ENCODE assay signal across 1 cellular context in the genomic region with DNA sequence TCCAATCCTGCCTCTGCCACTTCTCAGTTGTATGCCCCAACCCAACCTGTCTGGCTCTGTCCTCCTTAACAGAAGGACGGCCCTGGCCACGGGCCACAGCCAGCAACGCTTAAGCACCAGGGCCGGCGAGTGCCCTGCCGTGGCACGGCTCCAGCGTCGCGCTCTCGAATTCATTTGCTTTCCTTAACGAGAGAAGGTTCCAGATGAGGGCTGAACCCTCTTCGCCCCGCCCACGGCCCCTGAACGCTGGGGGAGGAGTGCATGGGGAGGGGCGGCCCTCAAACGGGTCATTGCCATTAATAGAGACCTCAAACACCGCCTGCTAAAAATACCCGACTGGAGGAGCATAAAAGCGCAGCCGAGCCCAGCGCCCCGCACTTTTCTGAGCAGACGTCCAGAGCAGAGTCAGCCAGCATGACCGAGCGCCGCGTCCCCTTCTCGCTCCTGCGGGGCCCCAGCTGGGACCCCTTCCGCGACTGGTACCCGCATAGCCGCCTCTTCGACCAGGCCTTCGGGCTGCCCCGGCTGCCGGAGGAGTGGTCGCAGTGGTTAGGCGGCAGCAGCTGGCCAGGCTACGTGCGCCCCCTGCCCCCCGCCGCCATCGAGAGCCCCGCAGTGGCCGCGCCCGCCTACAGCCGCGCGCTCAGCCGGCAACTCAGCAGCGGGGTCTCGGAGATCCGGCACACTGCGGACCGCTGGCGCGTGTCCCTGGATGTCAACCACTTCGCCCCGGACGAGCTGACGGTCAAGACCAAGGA.
TF ChIP-seq lines count a peak whose summit lies in the region.

A gene (plus strand): TSS at position 375 of the 758 bp plus-strand sequence. CDS start 40 bp downstream, at position 415.

TF ChIP-seq in SK-N-SH, 30 proteins besides CTCF, POLR2A, EP300 and RAD21 (continued from another document):
- TF ChIP-seq, protein P1, sequence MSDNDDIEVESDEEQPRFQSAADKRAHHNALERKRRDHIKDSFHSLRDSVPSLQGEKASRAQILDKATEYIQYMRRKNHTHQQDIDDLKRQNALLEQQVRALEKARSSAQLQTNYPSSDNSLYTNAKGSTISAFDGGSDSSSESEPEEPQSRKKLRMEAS (IDR thresholded peaks at IDR 0.05; ENCODE audit: low read depth) = peak; percentile 97
- TF ChIP-seq TEAD4 (IDR thresholded peaks at IDR 0.05; ENCODE audit: borderline replicate concordance, insufficient read depth) (peak; percentile 61; the same call in 1 of the 2 replicates), TCF12 (IDR thresholded peaks at IDR 0.05) (peak; percentile 48; the same call in 1 of the 2 replicates), FOSL2 (IDR thresholded peaks at IDR 0.05; ENCODE audit: borderline replicate concordance, low read depth) (no peak), YY1 (IDR thresholded peaks at IDR 0.05; ENCODE audit: low read depth) (peak; percentile 71; the same call in 1 of the 2 replicates), FOXJ3 (CRISPR knock-in tag; IDR thresholded peaks at IDR 0.05) (peak; percentile 50; the same call in 1 of the 2 replicates), JUND (IDR thresholded peaks at IDR 0.05) (no peak), GATA2 (CRISPR knock-in tag; IDR thresholded peaks at IDR 0.05) (no peak), MXI1 (IDR thresholded peaks at IDR 0.05; ENCODE audit: low read depth, low read length) (peak; percentile 69)
- TF ChIP-seq, protein P2, sequence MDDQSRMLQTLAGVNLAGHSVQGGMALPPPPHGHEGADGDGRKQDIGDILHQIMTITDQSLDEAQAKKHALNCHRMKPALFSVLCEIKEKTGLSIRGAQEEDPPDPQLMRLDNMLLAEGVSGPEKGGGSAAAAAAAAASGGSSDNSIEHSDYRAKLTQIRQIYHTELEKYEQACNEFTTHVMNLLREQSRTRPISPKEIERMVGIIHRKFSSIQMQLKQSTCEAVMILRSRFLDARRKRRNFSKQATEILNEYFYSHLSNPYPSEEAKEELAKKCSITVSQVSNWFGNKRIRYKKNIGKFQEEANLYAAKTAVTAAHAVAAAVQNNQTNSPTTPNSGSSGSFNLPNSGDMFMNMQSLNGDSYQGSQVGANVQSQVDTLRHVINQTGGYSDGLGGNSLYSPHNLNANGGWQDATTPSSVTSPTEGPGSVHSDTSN (IDR thresholded peaks at IDR 0.05) = peak; percentile 46
- TF ChIP-seq, protein P3, sequence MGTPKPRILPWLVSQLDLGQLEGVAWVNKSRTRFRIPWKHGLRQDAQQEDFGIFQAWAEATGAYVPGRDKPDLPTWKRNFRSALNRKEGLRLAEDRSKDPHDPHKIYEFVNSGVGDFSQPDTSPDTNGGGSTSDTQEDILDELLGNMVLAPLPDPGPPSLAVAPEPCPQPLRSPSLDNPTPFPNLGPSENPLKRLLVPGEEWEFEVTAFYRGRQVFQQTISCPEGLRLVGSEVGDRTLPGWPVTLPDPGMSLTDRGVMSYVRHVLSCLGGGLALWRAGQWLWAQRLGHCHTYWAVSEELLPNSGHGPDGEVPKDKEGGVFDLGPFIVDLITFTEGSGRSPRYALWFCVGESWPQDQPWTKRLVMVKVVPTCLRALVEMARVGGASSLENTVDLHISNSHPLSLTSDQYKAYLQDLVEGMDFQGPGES (IDR thresholded peaks at IDR 0.05; ENCODE audit: low read depth, low read length) = no peak
- TF ChIP-seq, protein P4, sequence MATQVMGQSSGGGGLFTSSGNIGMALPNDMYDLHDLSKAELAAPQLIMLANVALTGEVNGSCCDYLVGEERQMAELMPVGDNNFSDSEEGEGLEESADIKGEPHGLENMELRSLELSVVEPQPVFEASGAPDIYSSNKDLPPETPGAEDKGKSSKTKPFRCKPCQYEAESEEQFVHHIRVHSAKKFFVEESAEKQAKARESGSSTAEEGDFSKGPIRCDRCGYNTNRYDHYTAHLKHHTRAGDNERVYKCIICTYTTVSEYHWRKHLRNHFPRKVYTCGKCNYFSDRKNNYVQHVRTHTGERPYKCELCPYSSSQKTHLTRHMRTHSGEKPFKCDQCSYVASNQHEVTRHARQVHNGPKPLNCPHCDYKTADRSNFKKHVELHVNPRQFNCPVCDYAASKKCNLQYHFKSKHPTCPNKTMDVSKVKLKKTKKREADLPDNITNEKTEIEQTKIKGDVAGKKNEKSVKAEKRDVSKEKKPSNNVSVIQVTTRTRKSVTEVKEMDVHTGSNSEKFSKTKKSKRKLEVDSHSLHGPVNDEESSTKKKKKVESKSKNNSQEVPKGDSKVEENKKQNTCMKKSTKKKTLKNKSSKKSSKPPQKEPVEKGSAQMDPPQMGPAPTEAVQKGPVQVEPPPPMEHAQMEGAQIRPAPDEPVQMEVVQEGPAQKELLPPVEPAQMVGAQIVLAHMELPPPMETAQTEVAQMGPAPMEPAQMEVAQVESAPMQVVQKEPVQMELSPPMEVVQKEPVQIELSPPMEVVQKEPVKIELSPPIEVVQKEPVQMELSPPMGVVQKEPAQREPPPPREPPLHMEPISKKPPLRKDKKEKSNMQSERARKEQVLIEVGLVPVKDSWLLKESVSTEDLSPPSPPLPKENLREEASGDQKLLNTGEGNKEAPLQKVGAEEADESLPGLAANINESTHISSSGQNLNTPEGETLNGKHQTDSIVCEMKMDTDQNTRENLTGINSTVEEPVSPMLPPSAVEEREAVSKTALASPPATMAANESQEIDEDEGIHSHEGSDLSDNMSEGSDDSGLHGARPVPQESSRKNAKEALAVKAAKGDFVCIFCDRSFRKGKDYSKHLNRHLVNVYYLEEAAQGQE (IDR thresholded peaks at IDR 0.05; ENCODE audit: low read depth, low read length) = 0 out of 2 replicates have a peak, but pooled peaks have one; percentile 39
